11 cellular contexts compared by ENCODE assay signal in genomic region chr2:8003462-8004075, GRCh38.
A peak's percentile ranks its signal among the peaks of the same experiment; 100 is the strongest.
DNase-seq lines count a peak whose midpoint lies in the region; TF ChIP-seq lines count a peak whose summit lies in the region.
"Had no signal": no experiment of that assay in that cellular context is flagged by ENCODE, and none has a peak within 500 bp of the region (broad histone marks: within the 10 kb centered on the region; RNA-seq: fewer than 3 reads in every experiment).

No MANE protein-coding gene starts in this region.

- H3K79me2 ChIP-seq in osteoblast (ENCODE audit: insufficient read depth, low read length): no peaks in the 10 kb centered on the region

- TF ChIP-seq CTCF in AG10803 (conservative IDR thresholded peaks at IDR 0.05; ENCODE audit: low read length): no peak
- TF ChIP-seq CTCF in fibroblast of mammary gland (conservative IDR thresholded peaks at IDR 0.05; ENCODE audit: control insufficient read depth, insufficient read depth, low read depth, low read length): no peak
- no peak for TF ChIP-seq CTCF in osteoblast (IDR thresholded peaks at IDR 0.05; ENCODE audit: extremely low read depth, low read depth, low read length)

- no peaks in the 10 kb centered on the region for H3K27me3 ChIP-seq in osteoblast (ENCODE audit: insufficient read depth, low read length)
- H3K27me3 ChIP-seq: body of pancreas had no signal

- peak overlapping the region; percentile 93 for H3K4me2 ChIP-seq in osteoblast (ENCODE audit: insufficient read depth, low read length)
- H3K4me2 ChIP-seq: KMS-11 had no signal

- H3K4me3 ChIP-seq in AG10803 (ENCODE audit: low read length) (peak overlapping the region; percentile 29), fibroblast of mammary gland (ENCODE audit: control insufficient read depth, low read depth, low read length) (no peak overlapping the region), osteoblast (ENCODE audit: insufficient read depth, low read length) (peak overlapping the region; percentile 61)
- H3K4me3 ChIP-seq: body of pancreas had no signal

- H3K36me3 ChIP-seq in osteoblast (ENCODE audit: insufficient read depth, low read length): no peaks in the 10 kb centered on the region

- DNase-seq in AG10803 (ENCODE audit: low read depth) (peak; percentile 90), NCI-H69 (lab: John Stamatoyannopoulos, UW) (peak; percentile 95), fibroblast of mammary gland (ENCODE audit: low read depth) (peak; percentile 77), osteoblast (ENCODE audit: insufficient read length, low spot score, missing footprints) (peak; percentile 78), GM19240 (ENCODE audit: insufficient read length, low spot score) (no peak), NCI-H510A (lab: John Stamatoyannopoulos, UW) (no peak)
- no peak for DNase-seq in activated CD8-positive, alpha-beta memory T cell treated with anti-CD3 and anti-CD28 coated beads, Interleukin-2, amount 50 U/mL, for 48 hours
- no peak for DNase-seq in stimulated activated CD4-positive, alpha-beta T cell treated with anti-CD3 and anti-CD28 coated beads, Interleukin-12 subunit alpha, Interleukin-12 subunit beta, amount 100 ng/mL, for 4 hours
- DNase-seq: DND-41 had no signal

- H4K20me1 ChIP-seq in osteoblast (ENCODE audit: insufficient read depth, low read length): no peaks in the 10 kb centered on the region

- H3K27ac ChIP-seq in osteoblast (ENCODE audit: low read depth, low read length): peak overlapping the region; percentile 94
- H3K27ac ChIP-seq: body of pancreas, KMS-11 had no signal

- peak overlapping the region; percentile 80 for H2AFZ ChIP-seq in osteoblast (ENCODE audit: low read length)

- no peaks in the 10 kb centered on the region for H3K9me3 ChIP-seq in osteoblast (ENCODE audit: low read depth, low read length)
- H3K9me3 ChIP-seq: body of pancreas had no signal

- H3K4me1 ChIP-seq in osteoblast (ENCODE audit: insufficient read depth, low read length): peaks cover 28% of the 10 kb centered on the region

Comparison
In these comparisons a context has a peak if more than half of its experiments do, and no peak if none do; other contexts are left out.
1. DNase-seq: peak in AG10803 (single experiment), NCI-H69 (single experiment), fibroblast of mammary gland (single experiment) and osteoblast (single experiment); none in GM19240 (single experiment), NCI-H510A (single experiment), activated CD8-positive, alpha-beta memory T cell treated with anti-CD3 and anti-CD28 coated beads, Interleukin-2, amount 50 U/mL, for 48 hours (single experiment) and stimulated activated CD4-positive, alpha-beta T cell treated with anti-CD3 and anti-CD28 coated beads, Interleukin-12 subunit alpha, Interleukin-12 subunit beta, amount 100 ng/mL, for 4 hours (single experiment).